15 cellular contexts compared by ENCODE assay signal in genomic region chr18:9926223-9926894, GRCh38. TPM values are rescaled to one million over a fixed set of nuclear protein-coding genes. Genes with fewer than 3 reads are reported as not detected.
A peak's percentile ranks its signal among the peaks of the same experiment; 100 is the strongest.
DNase-seq lines count a peak whose midpoint lies in the region; ATAC-seq and TF ChIP-seq lines count a peak whose summit lies in the region.
"Had no signal": no experiment of that assay in that cellular context is flagged by ENCODE, and none has a peak within 500 bp of the region (broad histone marks: within the 10 kb centered on the region; RNA-seq: fewer than 3 reads in every experiment).

No MANE protein-coding gene starts in this region.

- H3K4me3 Mint-ChIP-seq in endodermal cell, result no peak overlapping the region

- H3K4me1 Mint-ChIP-seq in endodermal cell, result peaks cover 47% of the 10 kb centered on the region

- H3K27me3 Mint-ChIP-seq in endodermal cell (ENCODE audit: insufficient read depth), result no peaks in the 10 kb centered on the region

- H3K27me3 ChIP-seq in DOHH2 (ENCODE audit: control insufficient read depth, low read length), result no peaks in the 10 kb centered on the region
- H3K27me3 ChIP-seq in OCI-LY1 (ENCODE audit: insufficient read depth, low read length), result no peaks in the 10 kb centered on the region
- H3K27me3 ChIP-seq in endodermal cell (ENCODE audit: control insufficient read depth, insufficient read depth, low read length, poor library complexity, severe bottlenecking), result no peaks in the 10 kb centered on the region
- no peaks in the 10 kb centered on the region for H3K27me3 ChIP-seq in psoas muscle (ENCODE audit: insufficient read depth in 3 of 3, low read length in 2 of 3)
- H3K27me3 ChIP-seq in tibial nerve, result no peaks in the 10 kb centered on the region
- H3K27me3 ChIP-seq: gastrocnemius medialis, vagina had no signal

- ATAC-seq in psoas muscle, result peak in 2 of 4 donors; percentile 11 to 16
- ATAC-seq: gastrocnemius medialis had no signal

- H3K9me2 ChIP-seq in DOHH2 (replicated peaks; ENCODE audit: control insufficient read depth, low read length) (no peaks in the 10 kb centered on the region), OCI-LY1 (ENCODE audit: low read depth, low read length) (no peaks in the 10 kb centered on the region)

- peak overlapping the region; percentile 29 for H3K4me2 ChIP-seq in DOHH2 (ENCODE audit: low read length)
- peak overlapping the region; percentile 17; the same call in 1 of the 2 replicates for H3K4me2 ChIP-seq in OCI-LY1 (ENCODE audit: low read length)

- no peak for DNase-seq in endodermal cell
- no peak for DNase-seq in psoas muscle
- no peak for DNase-seq in tibial nerve (ENCODE audit: low spot score in 2 of 2)
- no peak for DNase-seq in H4 (ENCODE audit: low spot score)
- no peak for DNase-seq in HUDEP-2 (lab: John Stamatoyannopoulos, UW; ENCODE audit: unreplicated experiment in 76 of 76)
- DNase-seq: activated CD4-positive, alpha-beta T cell treated with anti-CD3 and anti-CD28 coated beads for 4 hours; activated effector memory CD4-positive, alpha-beta T cell treated with Interleukin-2 at 50 U/mL for 16 hours; effector memory CD4-positive, alpha-beta T cell; gastrocnemius medialis; midbrain; NCI-H1105 treated with DMSO at 0.1 percent for 48 hours; NCI-H510A had no signal

- H3K4me1 ChIP-seq in DOHH2 (ENCODE audit: control insufficient read depth, low read length), result peaks cover 56% of the 10 kb centered on the region
- H3K4me1 ChIP-seq in OCI-LY1 (ENCODE audit: insufficient read depth, low read length, severe bottlenecking), result peaks cover 66% of the 10 kb centered on the region
- H3K4me1 ChIP-seq in endodermal cell (ENCODE audit: control insufficient read depth, insufficient read depth, low read length), result peaks cover 9% of the 10 kb centered on the region
- H3K4me1 ChIP-seq in psoas muscle, result peaks cover 99% of the 10 kb centered on the region
- H3K4me1 ChIP-seq in tibial nerve, result peaks cover 12 to 98% (median 61%) of the 10 kb centered on the region in 4 donors

- H3K36me3 ChIP-seq in DOHH2 (ENCODE audit: control insufficient read depth, low read length) (peaks cover 16% of the 10 kb centered on the region), OCI-LY1 (ENCODE audit: insufficient read depth, low read length) (peaks cover 19% of the 10 kb centered on the region; the same call in 1 of the 2 replicates), endodermal cell (ENCODE audit: control insufficient read depth, insufficient read depth, low read length) (no peaks in the 10 kb centered on the region), psoas muscle (ENCODE audit: insufficient read depth in 1 of 2, low read depth in 1 of 2) (no peaks in the 10 kb centered on the region), tibial nerve (no peaks in the 10 kb centered on the region)
- H3K36me3 ChIP-seq: gastrocnemius medialis, vagina had no signal

- H3K9ac ChIP-seq in OCI-LY1 (ENCODE audit: low read length) (no peak overlapping the region), endodermal cell (ENCODE audit: extremely low read depth, low read length, poor library complexity, severe bottlenecking) (no peak overlapping the region)

- no peak for TF ChIP-seq EP300 in tibial nerve (IDR thresholded peaks at IDR 0.05)

- TF ChIP-seq CTCF in DOHH2 (IDR thresholded peaks at IDR 0.05; ENCODE audit: low read depth, low read length, poor library complexity, severe bottlenecking), result no peak
- no peak for TF ChIP-seq CTCF in OCI-LY1 (IDR thresholded peaks at IDR 0.05; ENCODE audit: low read length)
- TF ChIP-seq CTCF in endodermal cell (conservative IDR thresholded peaks at IDR 0.05), result no peak
- no peak for TF ChIP-seq CTCF in psoas muscle (IDR thresholded peaks at IDR 0.05)
- no peak for TF ChIP-seq CTCF in tibial nerve (IDR thresholded peaks at IDR 0.05)

- H4K20me1 ChIP-seq in DOHH2 (ENCODE audit: control insufficient read depth, insufficient read depth, low read depth, low read length) (peaks cover 60% of the 10 kb centered on the region), OCI-LY1 (ENCODE audit: insufficient read depth, low read length) (peaks cover 36% of the 10 kb centered on the region)

- H3K9me3 ChIP-seq in DOHH2 (ENCODE audit: control insufficient read depth, insufficient read depth, low read length) (no peaks in the 10 kb centered on the region), OCI-LY1 (ENCODE audit: low read length) (no peaks in the 10 kb centered on the region), endodermal cell (ENCODE audit: control insufficient read depth, low read length) (no peaks in the 10 kb centered on the region), psoas muscle (no peaks in the 10 kb centered on the region), tibial nerve (no peaks in the 10 kb centered on the region)
- H3K9me3 ChIP-seq: gastrocnemius medialis, vagina had no signal

- H3K27ac Mint-ChIP-seq in endodermal cell, result peak overlapping the region; percentile 89

- H3F3A ChIP-seq in DOHH2 (ENCODE audit: control insufficient read depth, insufficient read depth), result no peaks in the 10 kb centered on the region
- no peaks in the 10 kb centered on the region for H3F3A ChIP-seq in OCI-LY1 (ENCODE audit: insufficient read depth, low read length)

- no peak overlapping the region for H3K27ac ChIP-seq in DOHH2 (ENCODE audit: low read depth, low read length)
- H3K27ac ChIP-seq in OCI-LY1 (ENCODE audit: low read depth, low read length, poor library complexity, severe bottlenecking), result no peak overlapping the region
- no peak overlapping the region for H3K27ac ChIP-seq in endodermal cell (ENCODE audit: low read depth, low read length)
- H3K27ac ChIP-seq in psoas muscle, result peak overlapping the region; percentile 13
- peak overlapping the region in 2 of 4 donors; percentile 5 to 65 for H3K27ac ChIP-seq in tibial nerve
- H3K27ac ChIP-seq: vagina had no signal

- H3K79me2 ChIP-seq in DOHH2 (ENCODE audit: control insufficient read depth, low read length) (peaks cover 100% of the 10 kb centered on the region), OCI-LY1 (ENCODE audit: insufficient read depth, low read length) (peaks cover 100% of the 10 kb centered on the region)

- no peaks in the 10 kb centered on the region for H3K9me3 Mint-ChIP-seq in endodermal cell

- H2AFZ ChIP-seq in OCI-LY1 (ENCODE audit: low read length), result no peak overlapping the region

- no peak for TF ChIP-seq POLR2A in tibial nerve (IDR thresholded peaks at IDR 0.05)

- intact Hi-C loops in psoas muscle (cut with DNase I), result no loop called here

- H3K4me3 ChIP-seq in DOHH2 (ENCODE audit: low read length), result no peak overlapping the region
- H3K4me3 ChIP-seq in OCI-LY1 (ENCODE audit: low read depth, low read length, poor library complexity, severe bottlenecking), result no peak overlapping the region
- H3K4me3 ChIP-seq in endodermal cell (ENCODE audit: low read length), result no peak overlapping the region
- H3K4me3 ChIP-seq in psoas muscle, result no peak overlapping the region
- no peak overlapping the region for H3K4me3 ChIP-seq in tibial nerve
- H3K4me3 ChIP-seq: gastrocnemius medialis, vagina had no signal

- H3K36me3 Mint-ChIP-seq in endodermal cell (ENCODE audit: low read depth), result no peaks in the 10 kb centered on the region

- WGBS in endodermal cell (ENCODE audit: insufficient coverage in 1 of 2, insufficient read length in 1 of 2), 2 experiments, result 85 to 100% methylated on average over 2 of the region's 2 CpGs
- WGBS in psoas muscle, 3 donors, result 76 to 91% (median 78%) methylated on average over 2 of the region's 2 CpGs
- WGBS in tibial nerve, 2 donors, result 64 to 66% methylated on average over 2 of the region's 2 CpGs

RNA-seq across cellular contexts. Expression of gene VAPA, which starts 12.5 kb away (rescaled TPM):
- total RNA-seq in endodermal cell (100 to 1,000 TPM; 122 to 168 TPM), psoas muscle (100 to 1,000 TPM; 168 to 259 (median 235) TPM), tibial nerve (100 to 1,000 TPM; 208 to 233 (median 221) TPM)
- polyA plus RNA-seq in endodermal cell (2013, experiment 1 of 2), result 166 TPM
- 158 TPM for polyA plus RNA-seq in endodermal cell (2013, experiment 2 of 2)
- polyA plus RNA-seq in psoas muscle, result 100 to 1,000 TPM; 173 to 328 (median 225) TPM
- 318 and 364 TPM in 2 replicates for total RNA-seq in H4 (2014; rRNA removed; shearing (Covaris generic))

RNA-seq across cellular contexts. Expression of gene TXNDC2, which starts 40.6 kb away (rescaled TPM):
- not detected for total RNA-seq in endodermal cell
- polyA plus RNA-seq in endodermal cell (2013, experiment 1 of 2), result 0.07 TPM
- not detected for polyA plus RNA-seq in endodermal cell (2013, experiment 2 of 2)
- total RNA-seq in psoas muscle, result under 1 TPM in 1 of 4 donors, not detected in 3; 0.19 TPM
- under 1 TPM in 1 of 3 donors, not detected in 2; 0.04 TPM for polyA plus RNA-seq in psoas muscle
- total RNA-seq in tibial nerve, result under 1 TPM in 1 of 4 donors, not detected in 3; 0.20 TPM
- total RNA-seq in H4 (2014; rRNA removed; shearing (Covaris generic)), result 0.29 and 0.55 TPM in 2 replicates
- total RNA-seq: gastrocnemius medialis had no signal
